Comparison of ENCODE assay signal across 1 cellular context in genomic region chr10:70849582-70850016, GRCh38.
TF ChIP-seq lines count a peak whose summit lies in the region.

No MANE protein-coding gene starts in this region.

TF ChIP-seq in HepG2, 621 proteins besides CTCF, POLR2A, EP300 and RAD21 (continued from another document and continues in another):
- TF ChIP-seq, protein P1, sequence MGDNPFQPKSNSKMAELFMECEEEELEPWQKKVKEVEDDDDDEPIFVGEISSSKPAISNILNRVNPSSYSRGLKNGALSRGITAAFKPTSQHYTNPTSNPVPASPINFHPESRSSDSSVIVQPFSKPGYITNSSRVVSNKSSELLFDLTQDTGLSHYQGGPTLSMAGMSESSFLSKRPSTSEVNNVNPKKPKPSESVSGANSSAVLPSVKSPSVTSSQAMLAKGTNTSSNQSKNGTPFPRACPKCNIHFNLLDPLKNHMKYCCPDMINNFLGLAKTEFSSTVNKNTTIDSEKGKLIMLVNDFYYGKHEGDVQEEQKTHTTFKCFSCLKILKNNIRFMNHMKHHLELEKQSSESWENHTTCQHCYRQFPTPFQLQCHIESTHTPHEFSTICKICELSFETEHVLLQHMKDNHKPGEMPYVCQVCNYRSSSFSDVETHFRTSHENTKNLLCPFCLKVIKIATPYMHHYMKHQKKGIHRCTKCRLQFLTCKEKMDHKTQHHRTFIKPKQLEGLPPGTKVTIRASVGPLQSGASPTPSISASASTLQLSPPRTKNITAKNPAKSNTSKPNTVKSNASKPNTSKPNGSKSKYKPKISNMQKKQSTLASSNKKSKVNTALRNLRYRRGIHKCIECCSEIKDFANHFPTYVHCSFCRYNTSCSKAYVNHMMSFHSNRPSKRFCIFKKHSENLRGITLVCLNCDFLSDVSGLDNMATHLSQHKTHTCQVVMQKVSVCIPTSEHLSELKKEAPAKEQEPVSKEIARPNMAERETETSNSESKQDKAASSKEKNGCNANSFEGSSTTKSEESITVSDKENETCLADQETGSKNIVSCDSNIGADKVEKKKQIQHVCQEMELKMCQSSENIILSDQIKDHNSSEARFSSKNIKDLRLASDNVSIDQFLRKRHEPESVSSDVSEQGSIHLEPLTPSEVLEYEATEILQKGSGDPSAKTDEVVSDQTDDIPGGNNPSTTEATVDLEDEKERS (CRISPR knock-in tag; IDR thresholded peaks at IDR 0.05) = no peak
- TF ChIP-seq CEBPG (CRISPR knock-in tag; IDR thresholded peaks at IDR 0.05) (0 out of 2 replicates have a peak, but pooled peaks have one; percentile 5), RXRB (CRISPR knock-in tag; IDR thresholded peaks at IDR 0.05; ENCODE audit: borderline replicate concordance) (no peak), CREM (IDR thresholded peaks at IDR 0.05) (peak; percentile 43; the same call in 1 of the 2 replicates), CREM (CRISPR knock-in tag; IDR thresholded peaks at IDR 0.05) (no peak), ZBTB38 (CRISPR knock-in tag; IDR thresholded peaks at IDR 0.05) (no peak), CCDC6 (CRISPR knock-in tag; IDR thresholded peaks at IDR 0.05) (no peak), MXD1 (CRISPR knock-in tag; IDR thresholded peaks at IDR 0.05) (no peak), GMEB2 (CRISPR knock-in tag; IDR thresholded peaks at IDR 0.05; ENCODE audit: low read depth) (no peak), NCOA2 (CRISPR knock-in tag; IDR thresholded peaks at IDR 0.05) (peak; percentile 75; the same call in 1 of the 2 replicates), XBP1 (CRISPR knock-in tag; IDR thresholded peaks at IDR 0.05) (no peak), ZNF496 (CRISPR knock-in tag; IDR thresholded peaks at IDR 0.05; ENCODE audit: insufficient replicate concordance) (no peak), TBX3 (IDR thresholded peaks at IDR 0.05; ENCODE audit: borderline replicate concordance) (no peak), SYNCRIP (IDR thresholded peaks at IDR 0.05; ENCODE audit: insufficient read depth, low read depth, low read length) (no peak), ZNF670 (CRISPR knock-in tag; IDR thresholded peaks at IDR 0.05; ENCODE audit: borderline replicate concordance) (no peak), ZFP82 (CRISPR knock-in tag; IDR thresholded peaks at IDR 0.05; ENCODE audit: borderline replicate concordance) (no peak), ZNF841 (CRISPR knock-in tag; IDR thresholded peaks at IDR 0.05; ENCODE audit: borderline replicate concordance) (no peak), ZNF644 (CRISPR knock-in tag; IDR thresholded peaks at IDR 0.05; ENCODE audit: low read depth) (no peak), ZNF543 (CRISPR knock-in tag; IDR thresholded peaks at IDR 0.05) (no peak), SRSF4 (IDR thresholded peaks at IDR 0.05; ENCODE audit: low read depth, low read length, poor library complexity, severe bottlenecking) (no peak), ASH2L (IDR thresholded peaks at IDR 0.05; ENCODE audit: insufficient read length, low read depth, low read length) (peak; percentile 38), SRSF9 (IDR thresholded peaks at IDR 0.05; ENCODE audit: borderline replicate concordance, insufficient read depth, low read depth, low read length, poor library complexity, severe bottlenecking) (no peak), ELF1 (CRISPR knock-in tag; IDR thresholded peaks at IDR 0.05) (no peak), ISL2 (CRISPR knock-in tag; IDR thresholded peaks at IDR 0.05) (peak; percentile 75), ZSCAN9 (CRISPR knock-in tag; IDR thresholded peaks at IDR 0.05; ENCODE audit: borderline replicate concordance) (no peak), ZNF431 (CRISPR knock-in tag; IDR thresholded peaks at IDR 0.05; ENCODE audit: borderline replicate concordance, low read depth) (no peak), HMG20B (CRISPR knock-in tag; conservative IDR thresholded peaks at IDR 0.05) (no peak), GABPB1 (CRISPR knock-in tag; IDR thresholded peaks at IDR 0.05) (no peak)
- TF ChIP-seq, protein P2, sequence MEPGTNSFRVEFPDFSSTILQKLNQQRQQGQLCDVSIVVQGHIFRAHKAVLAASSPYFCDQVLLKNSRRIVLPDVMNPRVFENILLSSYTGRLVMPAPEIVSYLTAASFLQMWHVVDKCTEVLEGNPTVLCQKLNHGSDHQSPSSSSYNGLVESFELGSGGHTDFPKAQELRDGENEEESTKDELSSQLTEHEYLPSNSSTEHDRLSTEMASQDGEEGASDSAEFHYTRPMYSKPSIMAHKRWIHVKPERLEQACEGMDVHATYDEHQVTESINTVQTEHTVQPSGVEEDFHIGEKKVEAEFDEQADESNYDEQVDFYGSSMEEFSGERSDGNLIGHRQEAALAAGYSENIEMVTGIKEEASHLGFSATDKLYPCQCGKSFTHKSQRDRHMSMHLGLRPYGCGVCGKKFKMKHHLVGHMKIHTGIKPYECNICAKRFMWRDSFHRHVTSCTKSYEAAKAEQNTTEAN (CRISPR knock-in tag; conservative IDR thresholded peaks at IDR 0.05) = no peak
- TF ChIP-seq, protein P3, sequence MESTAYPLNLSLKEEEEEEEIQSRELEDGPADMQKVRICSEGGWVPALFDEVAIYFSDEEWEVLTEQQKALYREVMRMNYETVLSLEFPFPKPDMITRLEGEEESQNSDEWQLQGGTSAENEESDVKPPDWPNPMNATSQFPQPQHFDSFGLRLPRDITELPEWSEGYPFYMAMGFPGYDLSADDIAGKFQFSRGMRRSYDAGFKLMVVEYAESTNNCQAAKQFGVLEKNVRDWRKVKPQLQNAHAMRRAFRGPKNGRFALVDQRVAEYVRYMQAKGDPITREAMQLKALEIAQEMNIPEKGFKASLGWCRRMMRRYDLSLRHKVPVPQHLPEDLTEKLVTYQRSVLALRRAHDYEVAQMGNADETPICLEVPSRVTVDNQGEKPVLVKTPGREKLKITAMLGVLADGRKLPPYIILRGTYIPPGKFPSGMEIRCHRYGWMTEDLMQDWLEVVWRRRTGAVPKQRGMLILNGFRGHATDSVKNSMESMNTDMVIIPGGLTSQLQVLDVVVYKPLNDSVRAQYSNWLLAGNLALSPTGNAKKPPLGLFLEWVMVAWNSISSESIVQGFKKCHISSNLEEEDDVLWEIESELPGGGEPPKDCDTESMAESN (CRISPR knock-in tag; conservative IDR thresholded peaks at IDR 0.05) = no peak
- TF ChIP-seq, protein P4, sequence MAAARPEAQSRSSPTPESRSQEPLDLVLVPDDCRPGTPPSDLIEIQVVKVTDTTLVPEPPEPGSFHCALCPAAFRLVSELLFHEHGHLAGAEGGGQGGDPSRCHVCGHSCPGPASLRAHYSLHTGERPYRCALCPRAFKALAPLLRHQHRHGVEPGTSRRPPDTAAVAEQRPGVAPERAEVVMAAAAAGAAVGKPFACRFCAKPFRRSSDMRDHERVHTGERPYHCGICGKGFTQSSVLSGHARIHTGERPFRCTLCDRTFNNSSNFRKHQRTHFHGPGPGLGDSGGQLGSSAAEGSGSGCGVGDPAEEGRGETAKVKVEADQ (CRISPR knock-in tag; IDR thresholded peaks at IDR 0.05; ENCODE audit: borderline replicate concordance) = no peak
- TF ChIP-seq, protein P5, sequence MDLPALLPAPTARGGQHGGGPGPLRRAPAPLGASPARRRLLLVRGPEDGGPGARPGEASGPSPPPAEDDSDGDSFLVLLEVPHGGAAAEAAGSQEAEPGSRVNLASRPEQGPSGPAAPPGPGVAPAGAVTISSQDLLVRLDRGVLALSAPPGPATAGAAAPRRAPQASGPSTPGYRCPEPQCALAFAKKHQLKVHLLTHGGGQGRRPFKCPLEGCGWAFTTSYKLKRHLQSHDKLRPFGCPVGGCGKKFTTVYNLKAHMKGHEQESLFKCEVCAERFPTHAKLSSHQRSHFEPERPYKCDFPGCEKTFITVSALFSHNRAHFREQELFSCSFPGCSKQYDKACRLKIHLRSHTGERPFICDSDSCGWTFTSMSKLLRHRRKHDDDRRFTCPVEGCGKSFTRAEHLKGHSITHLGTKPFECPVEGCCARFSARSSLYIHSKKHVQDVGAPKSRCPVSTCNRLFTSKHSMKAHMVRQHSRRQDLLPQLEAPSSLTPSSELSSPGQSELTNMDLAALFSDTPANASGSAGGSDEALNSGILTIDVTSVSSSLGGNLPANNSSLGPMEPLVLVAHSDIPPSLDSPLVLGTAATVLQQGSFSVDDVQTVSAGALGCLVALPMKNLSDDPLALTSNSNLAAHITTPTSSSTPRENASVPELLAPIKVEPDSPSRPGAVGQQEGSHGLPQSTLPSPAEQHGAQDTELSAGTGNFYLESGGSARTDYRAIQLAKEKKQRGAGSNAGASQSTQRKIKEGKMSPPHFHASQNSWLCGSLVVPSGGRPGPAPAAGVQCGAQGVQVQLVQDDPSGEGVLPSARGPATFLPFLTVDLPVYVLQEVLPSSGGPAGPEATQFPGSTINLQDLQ (CRISPR knock-in tag; IDR thresholded peaks at IDR 0.05) = no peak
- TF ChIP-seq, protein P6, sequence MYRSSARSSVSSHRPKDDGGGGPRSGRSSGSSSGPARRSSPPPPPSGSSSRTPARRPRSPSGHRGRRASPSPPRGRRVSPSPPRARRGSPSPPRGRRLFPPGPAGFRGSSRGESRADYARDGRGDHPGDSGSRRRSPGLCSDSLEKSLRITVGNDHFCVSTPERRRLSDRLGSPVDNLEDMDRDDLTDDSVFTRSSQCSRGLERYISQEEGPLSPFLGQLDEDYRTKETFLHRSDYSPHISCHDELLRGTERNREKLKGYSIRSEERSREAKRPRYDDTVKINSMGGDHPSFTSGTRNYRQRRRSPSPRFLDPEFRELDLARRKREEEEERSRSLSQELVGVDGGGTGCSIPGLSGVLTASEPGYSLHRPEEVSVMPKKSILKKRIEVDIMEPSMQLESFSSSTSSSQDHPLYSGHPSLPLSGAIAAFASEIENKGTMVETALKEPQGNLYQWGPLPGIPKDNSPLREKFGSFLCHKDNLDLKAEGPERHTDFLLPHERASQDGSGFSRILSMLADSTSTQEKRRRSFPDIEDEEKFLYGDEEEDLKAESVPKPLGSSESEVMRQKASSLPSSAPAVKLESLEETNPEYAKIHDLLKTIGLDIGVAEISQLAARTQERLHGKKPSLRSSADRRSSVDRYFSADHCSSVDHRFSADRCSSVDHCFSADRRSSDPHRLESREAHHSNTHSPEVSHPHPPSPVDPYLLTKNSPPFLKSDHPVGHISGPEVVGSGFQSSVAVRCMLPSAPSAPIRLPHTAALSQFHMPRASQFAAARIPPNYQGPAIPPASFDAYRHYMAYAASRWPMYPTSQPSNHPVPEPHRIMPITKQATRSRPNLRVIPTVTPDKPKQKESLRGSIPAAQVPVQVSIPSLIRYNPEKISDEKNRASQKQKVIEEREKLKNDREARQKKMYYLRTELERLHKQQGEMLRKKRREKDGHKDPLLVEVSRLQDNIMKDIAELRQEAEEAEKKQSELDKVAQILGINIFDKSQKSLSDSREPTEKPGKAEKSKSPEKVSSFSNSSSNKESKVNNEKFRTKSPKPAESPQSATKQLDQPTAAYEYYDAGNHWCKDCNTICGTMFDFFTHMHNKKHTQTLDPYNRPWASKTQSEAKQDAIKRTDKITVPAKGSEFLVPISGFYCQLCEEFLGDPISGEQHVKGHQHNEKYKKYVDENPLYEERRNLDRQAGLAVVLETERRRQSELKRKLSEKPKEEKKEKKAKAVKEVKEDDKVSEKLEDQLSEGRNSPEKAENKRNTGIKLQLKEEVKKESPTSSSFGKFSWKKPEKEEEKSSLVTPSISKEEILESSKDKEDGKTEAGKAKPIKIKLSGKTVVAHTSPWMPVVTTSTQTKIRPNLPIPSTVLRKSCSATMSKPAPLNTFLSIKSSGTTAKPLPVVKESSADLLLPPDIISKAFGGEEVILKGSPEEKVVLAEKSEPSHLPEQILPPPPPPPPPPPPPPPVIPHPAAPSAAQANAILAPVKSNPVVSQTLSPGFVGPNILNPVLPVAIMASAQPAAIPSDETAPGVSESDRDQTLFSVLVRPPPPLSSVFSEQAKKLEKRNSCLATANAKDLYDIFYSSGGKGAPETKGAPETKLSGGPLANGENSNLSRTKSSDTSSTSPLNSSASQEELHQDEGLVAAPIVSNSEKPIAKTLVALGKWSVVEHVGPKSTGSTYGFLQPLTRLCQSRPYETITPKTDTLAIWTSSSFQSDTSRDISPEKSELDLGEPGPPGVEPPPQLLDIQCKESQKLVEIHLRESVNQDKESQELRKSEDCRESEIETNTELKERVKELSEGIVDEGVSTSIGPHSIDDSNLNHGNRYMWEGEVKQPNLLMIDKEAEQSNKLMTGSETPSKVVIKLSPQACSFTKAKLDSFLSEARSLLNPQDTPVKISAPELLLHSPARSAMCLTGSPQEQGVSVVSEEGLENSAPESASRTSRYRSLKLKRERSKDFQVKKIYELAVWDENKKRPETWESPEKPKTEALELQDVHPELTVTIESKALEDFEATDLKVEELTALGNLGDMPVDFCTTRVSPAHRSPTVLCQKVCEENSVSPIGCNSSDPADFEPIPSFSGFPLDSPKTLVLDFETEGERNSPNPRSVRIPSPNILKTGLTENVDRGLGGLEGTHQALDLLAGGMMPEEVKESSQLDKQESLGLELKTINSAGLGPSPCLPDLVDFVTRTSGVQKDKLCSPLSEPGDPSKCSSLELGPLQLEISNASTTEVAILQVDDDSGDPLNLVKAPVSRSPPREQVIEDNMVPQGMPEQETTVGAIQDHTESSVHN (CRISPR knock-in tag; IDR thresholded peaks at IDR 0.05) = no peak
- TF ChIP-seq, protein P7, sequence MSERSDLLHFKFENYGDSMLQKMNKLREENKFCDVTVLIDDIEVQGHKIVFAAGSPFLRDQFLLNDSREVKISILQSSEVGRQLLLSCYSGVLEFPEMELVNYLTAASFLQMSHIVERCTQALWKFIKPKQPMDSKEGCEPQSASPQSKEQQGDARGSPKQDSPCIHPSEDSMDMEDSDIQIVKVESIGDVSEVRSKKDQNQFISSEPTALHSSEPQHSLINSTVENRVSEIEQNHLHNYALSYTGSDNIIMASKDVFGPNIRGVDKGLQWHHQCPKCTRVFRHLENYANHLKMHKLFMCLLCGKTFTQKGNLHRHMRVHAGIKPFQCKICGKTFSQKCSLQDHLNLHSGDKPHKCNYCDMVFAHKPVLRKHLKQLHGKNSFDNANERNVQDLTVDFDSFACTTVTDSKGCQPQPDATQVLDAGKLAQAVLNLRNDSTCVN (CRISPR knock-in tag; IDR thresholded peaks at IDR 0.05; ENCODE audit: borderline replicate concordance) = no peak
